Comparison of ENCODE assay signal across 1 cellular context in genomic region chr5:135050244-135050767, GRCh38.
A peak's percentile ranks its signal among the peaks of the same experiment; 100 is the strongest.
TF ChIP-seq lines count a peak whose summit lies in the region.

No MANE protein-coding gene starts in this region.

TF ChIP-seq in K562, 482 proteins besides CTCF, POLR2A, EP300 and RAD21:
- 0 out of 2 replicates have a peak, but pooled peaks have one; percentile 13 for TF ChIP-seq RBFOX2 (IDR thresholded peaks at IDR 0.05; ENCODE audit: low read depth, low read length)
- no peak for TF ChIP-seq NFIC (IDR thresholded peaks at IDR 0.05)
TF ChIP-seq in K562: peak in this region for 1.
